In genomic region chr17:79600613-79601221, GRCh38 we compare ENCODE assay signal across 3 cellular contexts.
TF ChIP-seq lines count a peak whose summit lies in the region.

No MANE protein-coding gene starts in this region.

TF ChIP-seq in SK-N-SH, 30 proteins besides CTCF, POLR2A, EP300 and RAD21 (continues in another document):
- TF ChIP-seq YY1 (IDR thresholded peaks at IDR 0.05; ENCODE audit: low read depth), result no peak
- TF ChIP-seq TEAD4 (IDR thresholded peaks at IDR 0.05; ENCODE audit: borderline replicate concordance, insufficient read depth), result no peak
- TF ChIP-seq IRF3 (IDR thresholded peaks at IDR 0.05; ENCODE audit: low read depth, low read length), result no peak
- TF ChIP-seq EZH2phosphoT487 (IDR thresholded peaks at IDR 0.05; ENCODE audit: borderline replicate concordance, low read depth), result no peak
- no peak for TF ChIP-seq NRF1 (IDR thresholded peaks at IDR 0.05; ENCODE audit: low read depth, low read length)
- no peak for TF ChIP-seq FOXM1 (IDR thresholded peaks at IDR 0.05; ENCODE audit: low read depth)
- no peak for TF ChIP-seq CHD2 (IDR thresholded peaks at IDR 0.05; ENCODE audit: low read length, partially characterized antibody)
- TF ChIP-seq RFX5 (IDR thresholded peaks at IDR 0.05; ENCODE audit: low read length), result no peak
- TF ChIP-seq FOXJ3 (CRISPR knock-in tag; IDR thresholded peaks at IDR 0.05), result no peak
- no peak for TF ChIP-seq GABPA (IDR thresholded peaks at IDR 0.05; ENCODE audit: low read depth)
- TF ChIP-seq, protein P1, sequence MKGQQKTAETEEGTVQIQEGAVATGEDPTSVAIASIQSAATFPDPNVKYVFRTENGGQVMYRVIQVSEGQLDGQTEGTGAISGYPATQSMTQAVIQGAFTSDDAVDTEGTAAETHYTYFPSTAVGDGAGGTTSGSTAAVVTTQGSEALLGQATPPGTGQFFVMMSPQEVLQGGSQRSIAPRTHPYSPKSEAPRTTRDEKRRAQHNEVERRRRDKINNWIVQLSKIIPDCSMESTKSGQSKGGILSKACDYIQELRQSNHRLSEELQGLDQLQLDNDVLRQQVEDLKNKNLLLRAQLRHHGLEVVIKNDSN (IDR thresholded peaks at IDR 0.05; ENCODE audit: borderline replicate concordance, low read depth), result no peak
- TF ChIP-seq POLR2AphosphoS5 (IDR thresholded peaks at IDR 0.05; ENCODE audit: low read depth, low read length), result no peak
- no peak for TF ChIP-seq MAX (IDR thresholded peaks at IDR 0.05; ENCODE audit: low read depth)
- TF ChIP-seq TAF1 (IDR thresholded peaks at IDR 0.05; ENCODE audit: borderline replicate concordance, low read depth, low read length), result no peak
- TF ChIP-seq JUND (IDR thresholded peaks at IDR 0.05), result no peak
- no peak for TF ChIP-seq REST (IDR thresholded peaks at IDR 0.05; ENCODE audit: low read depth, low read length)
- TF ChIP-seq NFIC (IDR thresholded peaks at IDR 0.05; ENCODE audit: borderline replicate concordance), result no peak

TF ChIP-seq in SK-N-SH treated with all-trans-retinoic acid at 6 μM for 48 hours, 23 proteins besides CTCF, POLR2A, EP300 and RAD21 (continues in another document):
- TF ChIP-seq GLIS3 (CRISPR knock-in tag; IDR thresholded peaks at IDR 0.05) (no peak), RARB (CRISPR knock-in tag; IDR thresholded peaks at IDR 0.05) (no peak), CSRNP3 (CRISPR knock-in tag; IDR thresholded peaks at IDR 0.05) (no peak), SNAI2 (CRISPR knock-in tag; IDR thresholded peaks at IDR 0.05) (no peak), BACH2 (CRISPR knock-in tag; IDR thresholded peaks at IDR 0.05; ENCODE audit: borderline replicate concordance) (no peak), ISL1 (CRISPR knock-in tag; IDR thresholded peaks at IDR 0.05) (no peak), TOX (CRISPR knock-in tag; IDR thresholded peaks at IDR 0.05; ENCODE audit: borderline replicate concordance) (no peak), ZFP3 (CRISPR knock-in tag; IDR thresholded peaks at IDR 0.05) (no peak), TCF4 (CRISPR knock-in tag; IDR thresholded peaks at IDR 0.05; ENCODE audit: borderline replicate concordance) (no peak), TSHZ2 (CRISPR knock-in tag; IDR thresholded peaks at IDR 0.05) (no peak), CREB5 (CRISPR knock-in tag; IDR thresholded peaks at IDR 0.05; ENCODE audit: low read depth) (no peak)
- TF ChIP-seq, protein P2, sequence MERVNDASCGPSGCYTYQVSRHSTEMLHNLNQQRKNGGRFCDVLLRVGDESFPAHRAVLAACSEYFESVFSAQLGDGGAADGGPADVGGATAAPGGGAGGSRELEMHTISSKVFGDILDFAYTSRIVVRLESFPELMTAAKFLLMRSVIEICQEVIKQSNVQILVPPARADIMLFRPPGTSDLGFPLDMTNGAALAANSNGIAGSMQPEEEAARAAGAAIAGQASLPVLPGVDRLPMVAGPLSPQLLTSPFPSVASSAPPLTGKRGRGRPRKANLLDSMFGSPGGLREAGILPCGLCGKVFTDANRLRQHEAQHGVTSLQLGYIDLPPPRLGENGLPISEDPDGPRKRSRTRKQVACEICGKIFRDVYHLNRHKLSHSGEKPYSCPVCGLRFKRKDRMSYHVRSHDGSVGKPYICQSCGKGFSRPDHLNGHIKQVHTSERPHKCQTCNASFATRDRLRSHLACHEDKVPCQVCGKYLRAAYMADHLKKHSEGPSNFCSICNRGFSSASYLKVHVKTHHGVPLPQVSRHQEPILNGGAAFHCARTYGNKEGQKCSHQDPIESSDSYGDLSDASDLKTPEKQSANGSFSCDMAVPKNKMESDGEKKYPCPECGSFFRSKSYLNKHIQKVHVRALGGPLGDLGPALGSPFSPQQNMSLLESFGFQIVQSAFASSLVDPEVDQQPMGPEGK (CRISPR knock-in tag; IDR thresholded peaks at IDR 0.05; ENCODE audit: borderline replicate concordance), result no peak

TF ChIP-seq in H1, 55 proteins besides CTCF, POLR2A, EP300 and RAD21:
- no peak for TF ChIP-seq MAX (IDR thresholded peaks at IDR 0.05)
- no peak for TF ChIP-seq BRCA1 (IDR thresholded peaks at IDR 0.05; ENCODE audit: low read depth, low read length)
- TF ChIP-seq ASH2L (IDR thresholded peaks at IDR 0.05; ENCODE audit: low read length), result no peak
- TF ChIP-seq BCL11A (IDR thresholded peaks at IDR 0.05; ENCODE audit: low read depth in 2 of 2, low read length in 2 of 2), result no peak
- no peak for TF ChIP-seq HDAC6 (IDR thresholded peaks at IDR 0.05; ENCODE audit: low read depth, low read length)
- no peak for TF ChIP-seq SIN3A (conservative IDR thresholded peaks at IDR 0.05 in 1 of 2, IDR thresholded peaks at IDR 0.05 in 1 of 2; ENCODE audit: low read depth in 1 of 2, low read length in 2 of 2)
- TF ChIP-seq BACH1 (IDR thresholded peaks at IDR 0.05; ENCODE audit: low read length), result no peak
- no peak for TF ChIP-seq CHD1 (IDR thresholded peaks at IDR 0.05; ENCODE audit: low read depth, low read length)
- TF ChIP-seq, protein P3, sequence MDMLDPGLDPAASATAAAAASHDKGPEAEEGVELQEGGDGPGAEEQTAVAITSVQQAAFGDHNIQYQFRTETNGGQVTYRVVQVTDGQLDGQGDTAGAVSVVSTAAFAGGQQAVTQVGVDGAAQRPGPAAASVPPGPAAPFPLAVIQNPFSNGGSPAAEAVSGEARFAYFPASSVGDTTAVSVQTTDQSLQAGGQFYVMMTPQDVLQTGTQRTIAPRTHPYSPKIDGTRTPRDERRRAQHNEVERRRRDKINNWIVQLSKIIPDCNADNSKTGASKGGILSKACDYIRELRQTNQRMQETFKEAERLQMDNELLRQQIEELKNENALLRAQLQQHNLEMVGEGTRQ (IDR thresholded peaks at IDR 0.05; ENCODE audit: low read length), result no peak
- no peak for TF ChIP-seq NANOG (IDR thresholded peaks at IDR 0.05; ENCODE audit: insufficient read depth, low read depth, low read length, poor library complexity, severe bottlenecking)
- TF ChIP-seq RNF2 (IDR thresholded peaks at IDR 0.05; ENCODE audit: borderline replicate concordance, low read depth, low read length, missing control alignments, poor library complexity, severe bottlenecking), result no peak
- no peak for TF ChIP-seq JUN (IDR thresholded peaks at IDR 0.05; ENCODE audit: low read depth, low read length)
- TF ChIP-seq TAF1 (IDR thresholded peaks at IDR 0.05; ENCODE audit: low read depth, low read length), result no peak
- no peak for TF ChIP-seq CBX5 (IDR thresholded peaks at IDR 0.05; ENCODE audit: low read depth, low read length)
- TF ChIP-seq NRF1 (IDR thresholded peaks at IDR 0.05; ENCODE audit: low read depth, low read length), result no peak
- no peak for TF ChIP-seq KDM4A (IDR thresholded peaks at IDR 0.05; ENCODE audit: low read depth, low read length, severe bottlenecking)
- TF ChIP-seq, protein P4, sequence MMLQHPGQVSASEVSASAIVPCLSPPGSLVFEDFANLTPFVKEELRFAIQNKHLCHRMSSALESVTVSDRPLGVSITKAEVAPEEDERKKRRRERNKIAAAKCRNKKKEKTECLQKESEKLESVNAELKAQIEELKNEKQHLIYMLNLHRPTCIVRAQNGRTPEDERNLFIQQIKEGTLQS (IDR thresholded peaks at IDR 0.05; ENCODE audit: insufficient read depth, low read depth, low read length), result no peak
- no peak for TF ChIP-seq PHF8 (conservative IDR thresholded peaks at IDR 0.05; ENCODE audit: low read depth, low read length)
